11 cellular contexts compared by ENCODE assay signal in the genomic region with DNA sequence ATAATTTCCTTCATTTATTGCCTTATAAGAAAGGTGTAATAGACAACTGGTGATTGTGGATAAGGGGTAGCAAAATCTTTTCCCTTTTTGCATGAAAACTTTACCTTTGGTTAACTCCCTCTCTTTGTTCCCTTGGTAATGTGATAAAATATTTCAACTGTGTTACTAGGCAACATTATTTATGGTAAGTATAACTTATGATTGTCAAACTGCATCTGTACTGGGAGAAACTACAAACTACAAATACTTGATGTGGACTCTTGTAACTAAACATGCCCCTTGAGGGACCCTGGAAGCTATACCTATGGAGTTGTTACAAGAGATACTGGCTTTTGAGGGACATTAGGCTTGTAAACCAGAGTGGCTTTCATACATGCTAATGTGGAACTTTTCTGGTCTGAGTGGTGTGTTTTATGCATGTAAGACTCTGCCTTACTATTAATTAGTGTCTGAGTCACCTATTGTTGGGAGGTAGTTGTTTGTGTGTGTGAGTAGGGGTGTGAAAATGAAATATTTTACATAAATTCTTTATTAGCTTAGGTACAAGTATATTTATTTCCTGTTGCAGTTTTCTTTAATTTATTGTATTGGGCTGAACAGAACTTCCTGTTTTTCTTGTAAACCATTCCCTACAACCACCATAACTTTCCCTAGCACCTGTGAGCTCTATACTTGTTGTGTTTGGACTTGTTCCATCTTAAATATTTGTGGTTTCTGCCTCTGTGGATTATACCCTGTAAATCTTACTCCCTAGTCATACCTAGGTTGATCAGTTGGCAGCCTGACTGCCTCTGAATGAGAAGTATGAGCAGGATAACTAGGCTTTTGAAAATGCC. TPM values are rescaled to one million over a fixed set of nuclear protein-coding genes. Genes with fewer than 3 reads are reported as not detected.
DNase-seq lines count a peak whose midpoint lies in the region; ATAC-seq and TF ChIP-seq lines count a peak whose summit lies in the region.
"Had no signal": no experiment of that assay in that cellular context is flagged by ENCODE, and none has a peak within 500 bp of the region (broad histone marks: within the 10 kb centered on the region; RNA-seq: fewer than 3 reads in every experiment).

No MANE protein-coding gene starts in this region.

- TF ChIP-seq CTCF in PC-3 (conservative IDR thresholded peaks at IDR 0.05; ENCODE audit: low read depth, low read length) (no peak), fibroblast of pulmonary artery (IDR thresholded peaks at IDR 0.05; ENCODE audit: low read length, missing control alignments) (no peak), stomach (IDR thresholded peaks at IDR 0.05) (no peak)

- peak overlapping the region; percentile 44; the same call in 1 of the 2 replicates for H3K4me2 ChIP-seq in PC-3 (ENCODE audit: low read length)

- no peaks in the 10 kb centered on the region for H3K9me2 ChIP-seq in PC-3 (replicated peaks; ENCODE audit: low read length)

- no peaks in the 10 kb centered on the region for H4K20me1 ChIP-seq in PC-3 (ENCODE audit: low read length)

- H3K27me3 ChIP-seq in PC-3 (ENCODE audit: low read length) (no peaks in the 10 kb centered on the region), stomach (no peaks in the 10 kb centered on the region)

- TF ChIP-seq EP300 in stomach (IDR thresholded peaks at IDR 0.05) = no peak

- intact Hi-C loops in PC-3 (cut with micrococcal nuclease) (loop anchor here (1.0 kb wide), 1 partner anchor 46 kb away; no protein-coding TSS in a partner anchor), stomach (cut with DNase I; ENCODE audit: low total_unique reads) (no loop called here)

- peak; percentile 99 for ATAC-seq in PC-3
- ATAC-seq in HG03460 (IDR thresholded peaks at IDR 0.05; ENCODE audit: unreplicated experiment) = no peak
- ATAC-seq: activated CD8-positive, alpha-beta T cell treated with anti-CD3 and anti-CD28 coated beads for 36 hours had no signal

- no peaks in the 10 kb centered on the region for H3K79me2 ChIP-seq in PC-3 (ENCODE audit: low read length)

- H3F3A ChIP-seq in PC-3 (ENCODE audit: low read length, unreplicated experiment) = no peaks in the 10 kb centered on the region

- no peak overlapping the region for H3K4me3 ChIP-seq in PC-3 (ENCODE audit: low read length)
- no peak overlapping the region for H3K4me3 ChIP-seq in fibroblast of pulmonary artery (replicated peaks; ENCODE audit: low read depth, low read length)
- no peak overlapping the region for H3K4me3 ChIP-seq in stomach

- DNase-seq in NCI-H1417 (lab: John Stamatoyannopoulos, UW) = peak in 2 of 3 experiments; percentile 2 to 49
- DNase-seq in NCI-H1417 treated with DMSO at 0.1 percent for 48 hours (lab: John Stamatoyannopoulos, UW) = no peak
- peak; percentile 86 for DNase-seq in PC-3
- peak; percentile 39 for DNase-seq in fibroblast of pulmonary artery (ENCODE audit: low read depth)
- DNase-seq in stomach = peak; percentile 56
- DNase-seq in substantia nigra (lab: John Stamatoyannopoulos, UW) = no peak
- no peak for DNase-seq in NCI-H524 (lab: John Stamatoyannopoulos, UW)
- DNase-seq: activated CD8-positive, alpha-beta T cell treated with anti-CD3 and anti-CD28 coated beads for 36 hours; retina; stimulated activated naive CD4-positive, alpha-beta T cell treated with Interleukin-2 at 50 U/mL for 16 hours had no signal

- POLR2A ChIA-PET in PC-3 (lab: Charles Lee; ENCODE audit: unreplicated experiment) = interaction anchor here (0.7 kb wide), 2 partner anchors 46 to 179 kb away, joined by 3 to 4 read pairs; no protein-coding TSS in a partner anchor

- no peak overlapping the region for H2AFZ ChIP-seq in PC-3 (ENCODE audit: low read length)

- H3K36me3 ChIP-seq in PC-3 (ENCODE audit: low read depth, low read length) = no peaks in the 10 kb centered on the region
- peaks cover 0 to 3% (median 0%) of the 10 kb centered on the region in 4 donors for H3K36me3 ChIP-seq in stomach

- no peak overlapping the region for H3K9ac ChIP-seq in PC-3 (ENCODE audit: low read length)

- CTCF ChIA-PET in PC-3 (lab: Charles Lee) = interaction anchor here (1.6 kb wide), 1 partner anchor 46 kb away, joined by 3 read pairs; no protein-coding TSS in a partner anchor

- no peaks in the 10 kb centered on the region for H3K9me3 ChIP-seq in PC-3 (ENCODE audit: low read length)
- H3K9me3 ChIP-seq in stomach = no peaks in the 10 kb centered on the region

- no peak for TF ChIP-seq POLR2A in stomach (IDR thresholded peaks at IDR 0.05)

- H3K4me1 ChIP-seq in PC-3 (ENCODE audit: insufficient read depth, low read length) (peaks cover 18% of the 10 kb centered on the region), stomach (peaks cover 0 to 23% (median 14%) of the 10 kb centered on the region in 4 donors)

- BruUV-seq in PC-3 (replicated peaks; lab: Mats Ljungman, UMichigan) = no TSS peak

- H3K27ac ChIP-seq in PC-3 (ENCODE audit: low read length) (no peak overlapping the region), stomach (peak overlapping the region in 4 of 5 donors; percentile 21 to 75 (median 45)), substantia nigra (ENCODE audit: low read depth, low read length, poor library complexity, severe bottlenecking) (no peak overlapping the region)

RNA-seq across cellular contexts. Expression of a gene that starts 49.8 kb away (rescaled TPM):
- total RNA-seq in PC-3 (2014; rRNA removed) = 0.12 and 1.6 TPM in 2 replicates
- total RNA-seq in stomach = 1 to 10 TPM in 4 of 5 donors, not detected in 1; 1.7 to 9.0 (median 3.3) TPM
- polyA plus RNA-seq in stomach = under 1 TPM in 2 of 3 donors, not detected in 1; 0.65 to 0.68 TPM

Comparison
In these comparisons a context has a peak if more than half of its experiments do, and no peak if none do; other contexts are left out.
1. DNase-seq: peak in NCI-H1417 (2 of 3), PC-3 (single experiment), fibroblast of pulmonary artery (single experiment) and stomach (single experiment); none in NCI-H1417 treated with DMSO at 0.1 percent for 48 hours (single experiment), substantia nigra (0 of 49) and NCI-H524 (0 of 2).
2. H3K27ac ChIP-seq: peak in stomach (4 of 5); none in PC-3 (single experiment) and substantia nigra (single experiment).